In genomic region chr7:26858735-26859134, GRCh38 we compare ENCODE assay signal across 16 cellular contexts. TPM values are rescaled to one million over a fixed set of nuclear protein-coding genes. Genes with fewer than 3 reads are reported as not detected.
DNase-seq lines count a peak whose midpoint lies in the region; ATAC-seq and TF ChIP-seq lines count a peak whose summit lies in the region.
"Had no signal": no experiment of that assay in that cellular context is flagged by ENCODE, and none has a peak within 500 bp of the region (broad histone marks: within the 10 kb centered on the region; RNA-seq: fewer than 3 reads in every experiment).

No MANE protein-coding gene starts in this region.

- H3K9me3 ChIP-seq in Peyer's patch (no peaks in the 10 kb centered on the region), gastroesophageal sphincter (no peaks in the 10 kb centered on the region)
- H3K9me3 ChIP-seq: A549 had no signal

- no peaks in the 10 kb centered on the region for H3K36me3 Mint-ChIP-seq in natural killer cell treated with Interleukin-12 subunit alpha and Interleukin-12 subunit beta and Interleukin-15 and Interleukin-18, amount 100 ng/mL, for 72 hours
- H3K36me3 Mint-ChIP-seq in activated CD8-positive, alpha-beta T cell treated with anti-CD3 and anti-CD28 coated beads for 36 hours (ENCODE audit: low read depth) = no peaks in the 10 kb centered on the region

- H3K4me3 ChIP-seq in Peyer's patch (no peak overlapping the region), gastroesophageal sphincter (peak overlapping the region in 1 of 2 donors; percentile 44)
- H3K4me3 ChIP-seq: A549, smooth muscle cell had no signal

- peaks cover 24% of the 10 kb centered on the region in 2 donors for H3K4me1 Mint-ChIP-seq in natural killer cell treated with Interleukin-12 subunit alpha and Interleukin-12 subunit beta and Interleukin-15 and Interleukin-18, amount 100 ng/mL, for 72 hours (ENCODE audit: low read depth in 2 of 2)
- peaks cover 11% of the 10 kb centered on the region for H3K4me1 Mint-ChIP-seq in activated CD8-positive, alpha-beta T cell treated with anti-CD3 and anti-CD28 coated beads for 36 hours (ENCODE audit: low read depth)

- H3K27me3 ChIP-seq in Peyer's patch (no peaks in the 10 kb centered on the region), gastroesophageal sphincter (no peaks in the 10 kb centered on the region)

- H3K27ac ChIP-seq in Peyer's patch = peak overlapping the region in 3 of 4 donors; percentile 61 to 81 (median 78)
- H3K27ac ChIP-seq in gastroesophageal sphincter = peak overlapping the region; percentile 35 to 83 (median 81)
- H3K27ac ChIP-seq: A549 had no signal

- H3K36me3 ChIP-seq in Peyer's patch (no peaks in the 10 kb centered on the region), gastroesophageal sphincter (no peaks in the 10 kb centered on the region)

- peak overlapping the region in 1 of 2 donors; percentile 47 for H3K27ac Mint-ChIP-seq in natural killer cell treated with Interleukin-12 subunit alpha and Interleukin-12 subunit beta and Interleukin-15 and Interleukin-18, amount 100 ng/mL, for 72 hours
- H3K27ac Mint-ChIP-seq in activated CD8-positive, alpha-beta T cell treated with anti-CD3 and anti-CD28 coated beads for 36 hours = no peak overlapping the region
- H3K27ac Mint-ChIP-seq: activated CD4-positive, alpha-beta T cell treated with anti-CD3 and anti-CD28 coated beads, Interleukin-2, amount 10 ng/mL, durations not matched to agents 7 days and 5 days; HFFc6; T-helper 2 cell treated with Interferon-gamma antibody and Interleukin-4, amounts not matched to agents 5 μg/mL and 100 μg/mL, for 36 hours had no signal

- TF ChIP-seq POLR2A in Peyer's patch (IDR thresholded peaks at IDR 0.05) (peak in 1 of 2 donors; percentile 20), gastroesophageal sphincter (IDR thresholded peaks at IDR 0.05) (no peak)

- peaks cover 0 to 33% (median 6%) of the 10 kb centered on the region in 4 donors for H3K4me1 ChIP-seq in Peyer's patch
- peaks cover 2 to 82% (median 4%) of the 10 kb centered on the region in 3 donors for H3K4me1 ChIP-seq in gastroesophageal sphincter

- no peaks in the 10 kb centered on the region for H3K9me3 Mint-ChIP-seq in natural killer cell treated with Interleukin-12 subunit alpha and Interleukin-12 subunit beta and Interleukin-15 and Interleukin-18, amount 100 ng/mL, for 72 hours
- H3K9me3 Mint-ChIP-seq in activated CD8-positive, alpha-beta T cell treated with anti-CD3 and anti-CD28 coated beads for 36 hours = no peaks in the 10 kb centered on the region
- H3K9me3 Mint-ChIP-seq: activated CD4-positive, alpha-beta T cell treated with anti-CD3 and anti-CD28 coated beads, Interleukin-2, amount 10 ng/mL, durations not matched to agents 7 days and 5 days; HFFc6; T-helper 2 cell treated with Interferon-gamma antibody and Interleukin-4, amounts not matched to agents 5 μg/mL and 100 μg/mL, for 36 hours had no signal

- intact Hi-C loops in activated CD8-positive, alpha-beta T cell treated with anti-CD3 and anti-CD28 coated beads for 36 hours (cut with micrococcal nuclease) = no loop called here

- no peak for TF ChIP-seq CTCF in Peyer's patch (IDR thresholded peaks at IDR 0.05)
- TF ChIP-seq CTCF in gastroesophageal sphincter (IDR thresholded peaks at IDR 0.05) = no peak
- no peak for TF ChIP-seq CTCF in activated CD8-positive, alpha-beta T cell treated with anti-CD3 and anti-CD28 coated beads for 36 hours (IDR thresholded peaks at IDR 0.05)

- CTCF ChIA-PET in activated CD8-positive, alpha-beta T cell treated with anti-CD3 and anti-CD28 coated beads for 36 hours (lab: Charles Lee) = interaction anchor here (1.2 kb wide), 1 partner anchor 302 kb away, joined by 3 read pairs; no protein-coding TSS in a partner anchor

- H3K27me3 Mint-ChIP-seq in natural killer cell treated with Interleukin-12 subunit alpha and Interleukin-12 subunit beta and Interleukin-15 and Interleukin-18, amount 100 ng/mL, for 72 hours = peaks cover 0 to 2% of the 10 kb centered on the region in 2 donors
- H3K27me3 Mint-ChIP-seq in activated CD8-positive, alpha-beta T cell treated with anti-CD3 and anti-CD28 coated beads for 36 hours = peaks cover 53% of the 10 kb centered on the region

- peak overlapping the region; percentile 80 for H3K4me3 Mint-ChIP-seq in natural killer cell treated with Interleukin-12 subunit alpha and Interleukin-12 subunit beta and Interleukin-15 and Interleukin-18, amount 100 ng/mL, for 72 hours
- H3K4me3 Mint-ChIP-seq in activated CD8-positive, alpha-beta T cell treated with anti-CD3 and anti-CD28 coated beads for 36 hours = no peak overlapping the region
- H3K4me3 Mint-ChIP-seq: activated CD4-positive, alpha-beta T cell treated with anti-CD3 and anti-CD28 coated beads, Interleukin-2, amount 10 ng/mL, durations not matched to agents 7 days and 5 days; T-helper 2 cell treated with Interferon-gamma antibody and Interleukin-4, amounts not matched to agents 5 μg/mL and 100 μg/mL, for 36 hours had no signal

- no peak for TF ChIP-seq EP300 in gastroesophageal sphincter (IDR thresholded peaks at IDR 0.05)

- POLR2A ChIA-PET in activated CD8-positive, alpha-beta T cell treated with anti-CD3 and anti-CD28 coated beads for 36 hours (lab: Charles Lee) = no interaction called here

- 86 to 92% methylated on average over 3 of the region's 3 CpGs for WGBS in gastroesophageal sphincter (ENCODE audit: low coverage in 1 of 2), 2 donors

- ATAC-seq in gastroesophageal sphincter = no peak
- ATAC-seq in natural killer cell treated with Interleukin-12 subunit alpha and Interleukin-12 subunit beta and Interleukin-15 and Interleukin-18, amount 100 ng/mL, for 72 hours = peak; percentile 63 to 69
- ATAC-seq in activated CD8-positive, alpha-beta T cell treated with anti-CD3 and anti-CD28 coated beads for 36 hours = no peak

- peak; percentile 23 for DNase-seq in ELF-1 (ENCODE audit: low read depth, low spot score)
- peak in 1 of 3 donors; percentile 47 for DNase-seq in Peyer's patch
- no peak for DNase-seq in natural killer cell treated with Interleukin-12 subunit alpha and Interleukin-12 subunit beta and Interleukin-15 and Interleukin-18, amount 100 ng/mL, for 72 hours (ENCODE audit: low spot score)
- no peak for DNase-seq in NK-92 (lab: John Stamatoyannopoulos, UW; ENCODE audit: unreplicated experiment)
- no peak for DNase-seq in activated CD8-positive, alpha-beta T cell treated with anti-CD3 and anti-CD28 coated beads for 36 hours
- DNase-seq in KG1 (lab: John Stamatoyannopoulos, UW) = no peak
- DNase-seq in NCI-H2081 (lab: John Stamatoyannopoulos, UW) = no peak
- DNase-seq: activated CD4-positive, alpha-beta T cell treated with anti-CD3 and anti-CD28 coated beads, Interleukin-2, amount 10 ng/mL, durations not matched to agents 7 days and 5 days; COR-L47; cortex of kidney; HFFc6; NCI-H1436 treated with DMSO at 0.1 percent for 48 hours had no signal

RNA-seq across cellular contexts. Expression of gene SKAP2, which starts 5.7 kb away (rescaled TPM):
- 100 to 1,000 TPM in 1 of 4 donors, 10 to 100 TPM in 3; 32.2 to 101 (median 37.9) TPM for total RNA-seq in Peyer's patch
- 10 to 100 TPM; 54.3 to 83.1 (median 76.1) TPM for total RNA-seq in gastroesophageal sphincter
- total RNA-seq in natural killer cell treated with Interleukin-12 subunit alpha and Interleukin-12 subunit beta and Interleukin-15 and Interleukin-18, amount 100 ng/mL, for 72 hours = 10 to 100 TPM; 15.0 to 35.7 TPM
- 1 to 10 TPM; 7.0 to 8.1 TPM for total RNA-seq in activated CD8-positive, alpha-beta T cell treated with anti-CD3 and anti-CD28 coated beads for 36 hours

Comparison
In these comparisons a context has a peak if more than half of its experiments do, and no peak if none do; other contexts are left out.
1. ATAC-seq: peak in natural killer cell treated with Interleukin-12 subunit alpha and Interleukin-12 subunit beta and Interleukin-15 and Interleukin-18, amount 100 ng/mL, for 72 hours (2 of 2); none in gastroesophageal sphincter (single experiment) and activated CD8-positive, alpha-beta T cell treated with anti-CD3 and anti-CD28 coated beads for 36 hours (single experiment).